Comparison of ENCODE assay signal across 1 cellular context in the genomic region with DNA sequence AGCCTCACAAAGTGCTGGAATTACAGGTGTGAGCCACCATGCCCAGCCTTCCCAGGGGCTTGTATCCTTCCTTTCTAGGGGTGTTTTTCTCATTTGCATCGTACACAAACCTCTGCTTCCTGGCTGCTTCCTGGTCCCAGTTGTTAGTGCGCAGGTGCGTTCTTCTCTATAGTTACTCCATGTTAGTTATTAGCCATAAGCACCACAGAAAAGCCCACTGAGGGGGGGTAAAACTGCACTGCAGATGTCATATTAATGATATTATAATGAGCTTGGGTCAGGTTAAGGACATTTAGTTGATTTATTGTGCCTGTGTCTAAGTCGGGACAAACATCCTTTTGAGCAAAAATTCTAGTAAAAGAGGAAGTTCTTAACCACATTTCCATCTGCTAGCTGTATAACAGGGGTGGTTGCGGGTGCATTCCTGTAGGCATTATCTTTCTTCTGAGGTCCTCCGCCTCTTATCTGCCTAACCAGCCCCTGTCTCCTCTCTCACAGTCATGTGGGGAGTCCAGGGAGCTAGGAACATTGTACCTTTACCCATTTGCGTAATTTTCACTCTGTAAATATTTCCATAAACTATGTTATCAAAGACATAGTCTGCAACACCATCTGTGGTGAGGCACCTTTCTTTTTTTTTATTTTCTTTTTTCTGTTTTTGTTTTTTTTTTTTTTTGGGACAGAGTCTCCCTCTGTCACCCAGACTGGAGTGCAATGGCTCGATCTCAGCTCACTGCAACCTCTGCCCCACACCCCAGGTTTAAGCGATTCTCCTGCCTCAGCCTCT.
TF ChIP-seq lines count a peak whose summit lies in the region.

No MANE protein-coding gene starts in this region.

TF ChIP-seq in K562, 482 proteins besides CTCF, POLR2A, EP300 and RAD21 (continued from another document and continues in another):
- TF ChIP-seq, protein P1, sequence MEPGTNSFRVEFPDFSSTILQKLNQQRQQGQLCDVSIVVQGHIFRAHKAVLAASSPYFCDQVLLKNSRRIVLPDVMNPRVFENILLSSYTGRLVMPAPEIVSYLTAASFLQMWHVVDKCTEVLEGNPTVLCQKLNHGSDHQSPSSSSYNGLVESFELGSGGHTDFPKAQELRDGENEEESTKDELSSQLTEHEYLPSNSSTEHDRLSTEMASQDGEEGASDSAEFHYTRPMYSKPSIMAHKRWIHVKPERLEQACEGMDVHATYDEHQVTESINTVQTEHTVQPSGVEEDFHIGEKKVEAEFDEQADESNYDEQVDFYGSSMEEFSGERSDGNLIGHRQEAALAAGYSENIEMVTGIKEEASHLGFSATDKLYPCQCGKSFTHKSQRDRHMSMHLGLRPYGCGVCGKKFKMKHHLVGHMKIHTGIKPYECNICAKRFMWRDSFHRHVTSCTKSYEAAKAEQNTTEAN (CRISPR knock-in tag; IDR thresholded peaks at IDR 0.05), result no peak
- TF ChIP-seq, protein P2, sequence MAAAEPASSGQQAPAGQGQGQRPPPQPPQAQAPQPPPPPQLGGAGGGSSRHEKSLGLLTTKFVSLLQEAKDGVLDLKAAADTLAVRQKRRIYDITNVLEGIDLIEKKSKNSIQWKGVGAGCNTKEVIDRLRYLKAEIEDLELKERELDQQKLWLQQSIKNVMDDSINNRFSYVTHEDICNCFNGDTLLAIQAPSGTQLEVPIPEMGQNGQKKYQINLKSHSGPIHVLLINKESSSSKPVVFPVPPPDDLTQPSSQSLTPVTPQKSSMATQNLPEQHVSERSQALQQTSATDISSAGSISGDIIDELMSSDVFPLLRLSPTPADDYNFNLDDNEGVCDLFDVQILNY (CRISPR knock-in tag; IDR thresholded peaks at IDR 0.05), result no peak
- TF ChIP-seq POLR2H (tag; IDR thresholded peaks at IDR 0.05; ENCODE audit: low read depth) (peak; percentile 70; the same call in 1 of the 2 replicates), CREB1 (IDR thresholded peaks at IDR 0.05) (peak; percentile 43), CREB1 (CRISPR knock-in tag; IDR thresholded peaks at IDR 0.05) (no peak), STAT5A (IDR thresholded peaks at IDR 0.05; ENCODE audit: borderline replicate concordance, low read length) (peak; percentile 90), PML (IDR thresholded peaks at IDR 0.05; ENCODE audit: low read length) (peak; percentile 92), ZZZ3 (IDR thresholded peaks at IDR 0.05) (no peak), HES1 (IDR thresholded peaks at IDR 0.05; ENCODE audit: low read depth) (peak; percentile 90), BCL6 (CRISPR knock-in tag; IDR thresholded peaks at IDR 0.05) (peak; percentile 63; the same call in 1 of the 2 replicates), KLF13 (tag; IDR thresholded peaks at IDR 0.05; ENCODE audit: borderline replicate concordance, low read depth) (no peak; the same call in 1 of the 2 replicates), MTA2 (IDR thresholded peaks at IDR 0.05; ENCODE audit: low read depth) (peak; percentile 94), RFX1 (IDR thresholded peaks at IDR 0.05) (no peak), KAT2B (IDR thresholded peaks at IDR 0.05; ENCODE audit: low read depth, low read length) (no peak), ARNT (IDR thresholded peaks at IDR 0.05) (peak; percentile 53 to 95; a peak in 3 of 4 replicates), ZNF668 (CRISPR knock-in tag; IDR thresholded peaks at IDR 0.05) (no peak), ZNF316 (IDR thresholded peaks at IDR 0.05) (peak; percentile 87), MAFG (tag; conservative IDR thresholded peaks at IDR 0.05) (0 out of 2 replicates have a peak, but pooled peaks have one; percentile 5), ELF1 (tag; IDR thresholded peaks at IDR 0.05) (peak; percentile 41), ZNF696 (CRISPR knock-in tag; conservative IDR thresholded peaks at IDR 0.05) (no peak), ZNF239 (CRISPR knock-in tag; IDR thresholded peaks at IDR 0.05) (peak; percentile 71), FOXK1 (CRISPR knock-in tag; IDR thresholded peaks at IDR 0.05; ENCODE audit: borderline replicate concordance) (no peak), ETS2 (tag; IDR thresholded peaks at IDR 0.05; ENCODE audit: borderline replicate concordance, poor library complexity, severe bottlenecking) (no peak), RAD51 (IDR thresholded peaks at IDR 0.05; ENCODE audit: borderline replicate concordance, low read depth) (peak; percentile 52), ZNF589 (CRISPR knock-in tag; IDR thresholded peaks at IDR 0.05; ENCODE audit: low read depth) (peak; percentile 71; the same call in 1 of the 2 replicates), NCOA6 (IDR thresholded peaks at IDR 0.05) (peak; percentile 65), ETV1 (tag; conservative IDR thresholded peaks at IDR 0.05; ENCODE audit: low read depth) (peak; percentile 95), NR2C1 (IDR thresholded peaks at IDR 0.05) (0 out of 2 replicates have a peak, but pooled peaks have one; percentile 46), NR2C1 (tag; IDR thresholded peaks at IDR 0.05) (peak; percentile 78), HNRNPL (IDR thresholded peaks at IDR 0.05; ENCODE audit: low read depth, low read length) (no peak), PTRF (tag; IDR thresholded peaks at IDR 0.05) (peak; percentile 80), NRF1 (conservative IDR thresholded peaks at IDR 0.05 in 1 of 2, IDR thresholded peaks at IDR 0.05 in 1 of 2) (peak; percentile 63 to 68), SRSF1 (IDR thresholded peaks at IDR 0.05; ENCODE audit: low read depth, low read length) (no peak), ZBTB8A (IDR thresholded peaks at IDR 0.05; ENCODE audit: partially characterized antibody) (no peak), SAFB (IDR thresholded peaks at IDR 0.05; ENCODE audit: borderline replicate concordance, low read depth, low read length) (no peak), CBFB (CRISPR knock-in tag; IDR thresholded peaks at IDR 0.05) (peak; percentile 94), PTBP1 (IDR thresholded peaks at IDR 0.05; ENCODE audit: low read depth, low read length) (no peak), SAP30 (IDR thresholded peaks at IDR 0.05; ENCODE audit: borderline replicate concordance, insufficient read depth, low read depth, low read length, poor library complexity, severe bottlenecking) (no peak), ZEB2 (IDR thresholded peaks at IDR 0.05) (peak; percentile 94), CSDE1 (IDR thresholded peaks at IDR 0.05) (no peak), SRF (CRISPR knock-in tag; IDR thresholded peaks at IDR 0.05) (0 out of 4 replicates have a peak, but pooled peaks of 1 of the 2 experiments have one; percentile 48), PBX2 (CRISPR knock-in tag; IDR thresholded peaks at IDR 0.05; ENCODE audit: low read depth) (no peak; the same call in none of the 2 replicates), PBX2 (tag; conservative IDR thresholded peaks at IDR 0.05; ENCODE audit: low read depth) (peak; percentile 97), KAT8 (IDR thresholded peaks at IDR 0.05; ENCODE audit: low read depth) (no peak), ZNF586 (CRISPR knock-in tag; conservative IDR thresholded peaks at IDR 0.05) (no peak), EWSR1 (IDR thresholded peaks at IDR 0.05; ENCODE audit: borderline replicate concordance, low read depth, partially characterized antibody) (no peak), SIN3A (IDR thresholded peaks at IDR 0.05; ENCODE audit: borderline replicate concordance in 2 of 2, control insufficient read depth in 1 of 2, low read depth in 2 of 2, low read length in 2 of 2) (no peak), CBFA2T3 (IDR thresholded peaks at IDR 0.05) (peak; percentile 97), ARID2 (IDR thresholded peaks at IDR 0.05) (no peak), NR4A1 (CRISPR knock-in tag; IDR thresholded peaks at IDR 0.05) (no peak), NR4A1 (tag; IDR thresholded peaks at IDR 0.05) (peak; percentile 96), TRIM28 (IDR thresholded peaks at IDR 0.05) (peak; percentile 85; the same call in 1 of the 2 replicates)
- TF ChIP-seq, protein P3, sequence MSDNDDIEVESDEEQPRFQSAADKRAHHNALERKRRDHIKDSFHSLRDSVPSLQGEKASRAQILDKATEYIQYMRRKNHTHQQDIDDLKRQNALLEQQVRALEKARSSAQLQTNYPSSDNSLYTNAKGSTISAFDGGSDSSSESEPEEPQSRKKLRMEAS (CRISPR knock-in tag; IDR thresholded peaks at IDR 0.05), result 0 out of 2 replicates have a peak, but pooled peaks have one; percentile 30
- TF ChIP-seq, protein P4, sequence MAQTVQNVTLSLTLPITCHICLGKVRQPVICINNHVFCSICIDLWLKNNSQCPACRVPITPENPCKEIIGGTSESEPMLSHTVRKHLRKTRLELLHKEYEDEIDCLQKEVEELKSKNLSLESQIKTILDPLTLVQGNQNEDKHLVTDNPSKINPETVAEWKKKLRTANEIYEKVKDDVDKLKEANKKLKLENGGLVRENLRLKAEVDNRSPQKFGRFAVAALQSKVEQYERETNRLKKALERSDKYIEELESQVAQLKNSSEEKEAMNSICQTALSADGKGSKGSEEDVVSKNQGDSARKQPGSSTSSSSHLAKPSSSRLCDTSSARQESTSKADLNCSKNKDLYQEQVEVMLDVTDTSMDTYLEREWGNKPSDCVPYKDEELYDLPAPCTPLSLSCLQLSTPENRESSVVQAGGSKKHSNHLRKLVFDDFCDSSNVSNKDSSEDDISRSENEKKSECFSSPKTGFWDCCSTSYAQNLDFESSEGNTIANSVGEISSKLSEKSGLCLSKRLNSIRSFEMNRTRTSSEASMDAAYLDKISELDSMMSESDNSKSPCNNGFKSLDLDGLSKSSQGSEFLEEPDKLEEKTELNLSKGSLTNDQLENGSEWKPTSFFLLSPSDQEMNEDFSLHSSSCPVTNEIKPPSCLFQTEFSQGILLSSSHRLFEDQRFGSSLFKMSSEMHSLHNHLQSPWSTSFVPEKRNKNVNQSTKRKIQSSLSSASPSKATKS (CRISPR knock-in tag; IDR thresholded peaks at IDR 0.05), result no peak
- TF ChIP-seq, protein P5, sequence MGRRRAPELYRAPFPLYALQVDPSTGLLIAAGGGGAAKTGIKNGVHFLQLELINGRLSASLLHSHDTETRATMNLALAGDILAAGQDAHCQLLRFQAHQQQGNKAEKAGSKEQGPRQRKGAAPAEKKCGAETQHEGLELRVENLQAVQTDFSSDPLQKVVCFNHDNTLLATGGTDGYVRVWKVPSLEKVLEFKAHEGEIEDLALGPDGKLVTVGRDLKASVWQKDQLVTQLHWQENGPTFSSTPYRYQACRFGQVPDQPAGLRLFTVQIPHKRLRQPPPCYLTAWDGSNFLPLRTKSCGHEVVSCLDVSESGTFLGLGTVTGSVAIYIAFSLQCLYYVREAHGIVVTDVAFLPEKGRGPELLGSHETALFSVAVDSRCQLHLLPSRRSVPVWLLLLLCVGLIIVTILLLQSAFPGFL (CRISPR knock-in tag; IDR thresholded peaks at IDR 0.05), result no peak
- TF ChIP-seq, protein P6, sequence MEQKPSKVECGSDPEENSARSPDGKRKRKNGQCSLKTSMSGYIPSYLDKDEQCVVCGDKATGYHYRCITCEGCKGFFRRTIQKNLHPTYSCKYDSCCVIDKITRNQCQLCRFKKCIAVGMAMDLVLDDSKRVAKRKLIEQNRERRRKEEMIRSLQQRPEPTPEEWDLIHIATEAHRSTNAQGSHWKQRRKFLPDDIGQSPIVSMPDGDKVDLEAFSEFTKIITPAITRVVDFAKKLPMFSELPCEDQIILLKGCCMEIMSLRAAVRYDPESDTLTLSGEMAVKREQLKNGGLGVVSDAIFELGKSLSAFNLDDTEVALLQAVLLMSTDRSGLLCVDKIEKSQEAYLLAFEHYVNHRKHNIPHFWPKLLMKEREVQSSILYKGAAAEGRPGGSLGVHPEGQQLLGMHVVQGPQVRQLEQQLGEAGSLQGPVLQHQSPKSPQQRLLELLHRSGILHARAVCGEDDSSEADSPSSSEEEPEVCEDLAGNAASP (IDR thresholded peaks at IDR 0.05), result peak; percentile 80
- TF ChIP-seq, protein P7, sequence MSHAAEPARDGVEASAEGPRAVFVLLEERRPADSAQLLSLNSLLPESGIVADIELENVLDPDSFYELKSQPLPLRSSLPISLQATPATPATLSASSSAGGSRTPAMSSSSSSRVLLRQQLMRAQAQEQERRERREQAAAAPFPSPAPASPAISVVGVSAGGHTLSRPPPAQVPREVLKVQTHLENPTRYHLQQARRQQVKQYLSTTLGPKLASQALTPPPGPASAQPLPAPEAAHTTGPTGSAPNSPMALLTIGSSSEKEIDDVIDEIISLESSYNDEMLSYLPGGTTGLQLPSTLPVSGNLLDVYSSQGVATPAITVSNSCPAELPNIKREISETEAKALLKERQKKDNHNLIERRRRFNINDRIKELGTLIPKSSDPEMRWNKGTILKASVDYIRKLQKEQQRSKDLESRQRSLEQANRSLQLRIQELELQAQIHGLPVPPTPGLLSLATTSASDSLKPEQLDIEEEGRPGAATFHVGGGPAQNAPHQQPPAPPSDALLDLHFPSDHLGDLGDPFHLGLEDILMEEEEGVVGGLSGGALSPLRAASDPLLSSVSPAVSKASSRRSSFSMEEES (CRISPR knock-in tag; IDR thresholded peaks at IDR 0.05), result no peak; the same call in 1 of the 2 replicates
- TF ChIP-seq, protein P8, sequence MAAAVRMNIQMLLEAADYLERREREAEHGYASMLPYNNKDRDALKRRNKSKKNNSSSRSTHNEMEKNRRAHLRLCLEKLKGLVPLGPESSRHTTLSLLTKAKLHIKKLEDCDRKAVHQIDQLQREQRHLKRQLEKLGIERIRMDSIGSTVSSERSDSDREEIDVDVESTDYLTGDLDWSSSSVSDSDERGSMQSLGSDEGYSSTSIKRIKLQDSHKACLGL (CRISPR knock-in tag; IDR thresholded peaks at IDR 0.05; ENCODE audit: borderline replicate concordance, poor library complexity, severe bottlenecking), result no peak
